27 cellular contexts compared by ENCODE assay signal in the genomic region with DNA sequence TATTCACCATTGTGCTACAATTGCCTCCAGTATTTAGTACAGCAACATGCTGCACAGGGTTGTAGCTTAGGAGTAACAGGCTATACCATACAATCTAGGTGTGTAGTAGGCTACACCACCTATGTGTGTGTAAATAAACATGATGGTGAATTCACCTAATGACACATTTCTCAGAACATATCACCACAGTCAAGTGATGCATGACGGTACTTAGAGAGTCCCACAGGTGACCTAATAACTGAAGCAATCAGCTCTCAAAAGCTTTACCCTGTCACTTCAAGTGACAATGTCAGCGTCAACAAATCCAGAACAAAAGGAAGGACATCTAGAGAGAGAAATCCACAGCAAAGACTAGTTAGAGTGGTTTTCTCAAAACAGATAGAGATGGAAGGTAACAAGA. TPM values are rescaled to one million over a fixed set of nuclear protein-coding genes. Genes with fewer than 3 reads are reported as not detected.
DNase-seq lines count a peak whose midpoint lies in the region; ATAC-seq, FAIRE-seq and TF ChIP-seq lines count a peak whose summit lies in the region.
"Had no signal": no experiment of that assay in that cellular context is flagged by ENCODE, and none has a peak within 500 bp of the region (broad histone marks: within the 10 kb centered on the region; RNA-seq: fewer than 3 reads in every experiment).

No MANE protein-coding gene starts in this region.

- H3K9ac ChIP-seq in neural cell (ENCODE audit: low read length) = no peak overlapping the region
- H3K9ac ChIP-seq: BLaER1 treated with 17β-estradiol and CSF1 and Interleukin-3, amounts not matched to agents 10 nM and 100 nM had no signal

- H3K4me3 ChIP-seq in neural cell (ENCODE audit: low read length) = peak overlapping the region; percentile 27
- H3K4me3 ChIP-seq: BLaER1 treated with 17β-estradiol and CSF1 and Interleukin-3, amounts not matched to agents 10 nM and 100 nM; SK-N-MC had no signal

- H3K9me3 ChIP-seq in neural cell (ENCODE audit: low read length) = no peaks in the 10 kb centered on the region
- H3K9me3 ChIP-seq: BLaER1 treated with 17β-estradiol and CSF1 and Interleukin-3, amounts not matched to agents 10 nM and 100 nM; Caco-2 had no signal

- no peak overlapping the region for H2AFZ ChIP-seq in neural cell (ENCODE audit: low read depth, low read length)

- no peaks in the 10 kb centered on the region for H3K79me2 ChIP-seq in neural cell (replicated peaks; ENCODE audit: insufficient read depth, low read length)

- H3K27ac ChIP-seq in neural cell (ENCODE audit: low read length) = peak overlapping the region; percentile 68
- H3K27ac ChIP-seq: BLaER1 treated with 17β-estradiol and CSF1 and Interleukin-3, amounts not matched to agents 10 nM and 100 nM; SK-N-MC had no signal

- TF ChIP-seq CTCF in neural cell (IDR thresholded peaks at IDR 0.05; ENCODE audit: poor library complexity, severe bottlenecking) = no peak

- H3K9me2 ChIP-seq in neural cell (ENCODE audit: insufficient read depth, low read length) = no peaks in the 10 kb centered on the region

- TF ChIP-seq EP300 in neural cell (conservative IDR thresholded peaks at IDR 0.05; ENCODE audit: poor library complexity, severe bottlenecking) = peak; percentile 92

- DNase-seq in NCI-H187 treated with DMSO at 0.1 percent for 48 hours (lab: John Stamatoyannopoulos, UW) (peak; percentile 26), NCI-H187 (lab: John Stamatoyannopoulos, UW) (no peak), left ventricle myocardium superior (no peak), cardiac septum (ENCODE audit: low spot score) (no peak), NCI-H345 (lab: John Stamatoyannopoulos, UW) (peak; percentile 6), GM12892 (ENCODE audit: insufficient read length) (no peak)
- no peak for DNase-seq in activated CD4-positive, CD25-positive, alpha-beta regulatory T cell (lab: John Stamatoyannopoulos, UW)
- DNase-seq: 8988T; Caco-2; CD4-positive, alpha-beta memory T cell; EL; GF-D8; GOT3; HCEC 1CT; KG1; NCI-H1092 treated with DMSO at 0.1 percent for 48 hours; NCI-H1436 treated with DMSO at 0.1 percent for 48 hours; NCI-H2081 treated with DMSO at 0.1 percent for 48 hours; NCI-H524 treated with DMSO at 0.1 percent for 48 hours; NCI-H82; OCI-M1; SHP77 treated with DMSO at 0.1 percent for 48 hours; SW 1271 had no signal

- no peaks in the 10 kb centered on the region for H3K36me3 ChIP-seq in neural cell (ENCODE audit: insufficient read depth, low read length)
- H3K36me3 ChIP-seq: BLaER1 treated with 17β-estradiol and CSF1 and Interleukin-3, amounts not matched to agents 10 nM and 100 nM had no signal

- no peaks in the 10 kb centered on the region for H3K27me3 ChIP-seq in neural cell (ENCODE audit: insufficient read depth, low read depth, low read length)
- H3K27me3 ChIP-seq: BLaER1 treated with 17β-estradiol and CSF1 and Interleukin-3, amounts not matched to agents 10 nM and 100 nM had no signal

- H4K20me1 ChIP-seq in neural cell (ENCODE audit: insufficient read depth) = no peaks in the 10 kb centered on the region
- H4K20me1 ChIP-seq: BLaER1 treated with 17β-estradiol and CSF1 and Interleukin-3, amounts not matched to agents 10 nM and 100 nM had no signal

- peak; percentile 53 for ATAC-seq in left ventricle myocardium superior

- no peak overlapping the region for H3K4me2 ChIP-seq in neural cell (ENCODE audit: low read length)
- H3K4me2 ChIP-seq: BLaER1 treated with 17β-estradiol and CSF1 and Interleukin-3, amounts not matched to agents 10 nM and 100 nM had no signal

- no peak for FAIRE-seq in GM12892 (lab: Jason Lieb, UNC)
- FAIRE-seq: HTR-8/SVneo had no signal

- intact Hi-C loops in left ventricle myocardium superior (cut with micrococcal nuclease) = no loop called here
- intact Hi-C loops in cardiac septum (cut with DNase I) = no loop called here

- no peak for TF ChIP-seq RAD21 in neural cell (conservative IDR thresholded peaks at IDR 0.05)

- no peaks in the 10 kb centered on the region for H3F3A ChIP-seq in neural cell (ENCODE audit: insufficient read depth, low read length, poor library complexity, severe bottlenecking)

- TF ChIP-seq POLR2A in GM12892 (IDR thresholded peaks at IDR 0.05; ENCODE audit: low read depth, low read length) = no peak

TF ChIP-seq in neural cell, 6 proteins besides CTCF, POLR2A, EP300 and RAD21:
- TF ChIP-seq EZH2 (IDR thresholded peaks at IDR 0.05; ENCODE audit: borderline replicate concordance, insufficient read depth, low read length, poor library complexity, severe bottlenecking) (no peak), POLR2AphosphoS5 (IDR thresholded peaks at IDR 0.05) (peak; percentile 85)
- TF ChIP-seq, protein P1, sequence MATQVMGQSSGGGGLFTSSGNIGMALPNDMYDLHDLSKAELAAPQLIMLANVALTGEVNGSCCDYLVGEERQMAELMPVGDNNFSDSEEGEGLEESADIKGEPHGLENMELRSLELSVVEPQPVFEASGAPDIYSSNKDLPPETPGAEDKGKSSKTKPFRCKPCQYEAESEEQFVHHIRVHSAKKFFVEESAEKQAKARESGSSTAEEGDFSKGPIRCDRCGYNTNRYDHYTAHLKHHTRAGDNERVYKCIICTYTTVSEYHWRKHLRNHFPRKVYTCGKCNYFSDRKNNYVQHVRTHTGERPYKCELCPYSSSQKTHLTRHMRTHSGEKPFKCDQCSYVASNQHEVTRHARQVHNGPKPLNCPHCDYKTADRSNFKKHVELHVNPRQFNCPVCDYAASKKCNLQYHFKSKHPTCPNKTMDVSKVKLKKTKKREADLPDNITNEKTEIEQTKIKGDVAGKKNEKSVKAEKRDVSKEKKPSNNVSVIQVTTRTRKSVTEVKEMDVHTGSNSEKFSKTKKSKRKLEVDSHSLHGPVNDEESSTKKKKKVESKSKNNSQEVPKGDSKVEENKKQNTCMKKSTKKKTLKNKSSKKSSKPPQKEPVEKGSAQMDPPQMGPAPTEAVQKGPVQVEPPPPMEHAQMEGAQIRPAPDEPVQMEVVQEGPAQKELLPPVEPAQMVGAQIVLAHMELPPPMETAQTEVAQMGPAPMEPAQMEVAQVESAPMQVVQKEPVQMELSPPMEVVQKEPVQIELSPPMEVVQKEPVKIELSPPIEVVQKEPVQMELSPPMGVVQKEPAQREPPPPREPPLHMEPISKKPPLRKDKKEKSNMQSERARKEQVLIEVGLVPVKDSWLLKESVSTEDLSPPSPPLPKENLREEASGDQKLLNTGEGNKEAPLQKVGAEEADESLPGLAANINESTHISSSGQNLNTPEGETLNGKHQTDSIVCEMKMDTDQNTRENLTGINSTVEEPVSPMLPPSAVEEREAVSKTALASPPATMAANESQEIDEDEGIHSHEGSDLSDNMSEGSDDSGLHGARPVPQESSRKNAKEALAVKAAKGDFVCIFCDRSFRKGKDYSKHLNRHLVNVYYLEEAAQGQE (IDR thresholded peaks at IDR 0.05; ENCODE audit: borderline replicate concordance) = no peak

RNA-seq across cellular contexts. Expression of a gene that starts 38.8 kb away (rescaled TPM):
- total RNA-seq in left ventricle myocardium superior (3.0 TPM), cardiac septum (3.4 TPM)
- polyA plus RNA-seq in neural cell = 38.0 and 41.0 TPM in 2 replicates
- 63.8 and 64.3 TPM in 2 replicates for polyA minus RNA-seq in neural cell
- polyA plus RNA-seq in GM12892 (2012; ENCODE audit: missing spikeins) = 3.1 TPM

RNA-seq across cellular contexts. Expression of a gene that starts 47.9 kb away (rescaled TPM):
- total RNA-seq in left ventricle myocardium superior (9.6 TPM), cardiac septum (12.7 TPM)
- polyA plus RNA-seq in neural cell = 51.0 and 56.7 TPM in 2 replicates
- 93.0 and 107 TPM in 2 replicates for polyA minus RNA-seq in neural cell
- polyA plus RNA-seq in GM12892 (2012; ENCODE audit: missing spikeins) = 10.4 TPM

Comparison
In these comparisons a context has a peak if more than half of its experiments do, and no peak if none do; other contexts are left out.
1. DNase-seq: peak in NCI-H187 treated with DMSO at 0.1 percent for 48 hours (single experiment) and NCI-H345 (single experiment); none in NCI-H187 (0 of 2), left ventricle myocardium superior (single experiment), cardiac septum (single experiment), activated CD4-positive, CD25-positive, alpha-beta regulatory T cell (0 of 4) and GM12892 (single experiment).